In the genomic region with DNA sequence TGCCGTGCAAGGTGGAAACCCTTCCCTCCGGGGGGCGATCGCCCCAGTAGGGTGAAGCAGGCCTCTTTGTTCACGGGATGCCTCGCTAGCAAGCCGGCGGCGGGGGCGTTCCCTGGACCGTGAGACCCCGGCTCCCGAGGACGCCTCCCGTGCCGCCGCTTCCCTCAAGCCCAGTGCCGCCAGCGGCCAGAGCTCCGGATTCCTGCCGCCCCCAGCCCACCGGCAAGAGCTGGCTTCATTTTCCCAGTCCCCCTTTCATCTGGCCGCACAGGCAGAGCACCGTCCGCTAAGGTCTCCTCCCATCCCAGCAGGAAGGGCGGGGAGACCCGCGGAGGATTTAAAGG, we compare ENCODE assay signal across 8 cellular contexts. TPM values are rescaled to one million over a fixed set of nuclear protein-coding genes. Genes with fewer than 3 reads are reported as not detected.
A peak's percentile ranks its signal among the peaks of the same experiment; 100 is the strongest.
DNase-seq lines count a peak whose midpoint lies in the region; ATAC-seq and TF ChIP-seq lines count a peak whose summit lies in the region.

No MANE protein-coding gene starts in this region.

- H3K4me2 ChIP-seq in Loucy (ENCODE audit: low read depth, low read length, poor library complexity, severe bottlenecking), result peak overlapping the region; percentile 95

- no peaks in the 10 kb centered on the region for H3K9me3 ChIP-seq in Loucy (ENCODE audit: insufficient read depth, low read depth, low read length)

- TF ChIP-seq CTCF in AG09319 (IDR thresholded peaks at IDR 0.05; ENCODE audit: low read depth, low read length) (peak; percentile 1; the same call in 1 of the 2 replicates), Loucy (conservative IDR thresholded peaks at IDR 0.05; ENCODE audit: low read length) (peak; percentile 41; the same call in 1 of the 2 replicates), fibroblast of the aortic adventitia (IDR thresholded peaks at IDR 0.05; ENCODE audit: insufficient read depth, low read length) (no peak)

- DNase-seq in AG09319 (ENCODE audit: extremely low read depth, low read depth) (no peak), activated T-helper 1 cell treated with Interleukin-2 at 50 U/mL for 16 hours (ENCODE audit: low read depth) (peak; percentile 29), fibroblast of the aortic adventitia (ENCODE audit: low read depth) (no peak), retina (peak; percentile 92), kidney tubule cell (ENCODE audit: low spot score) (no peak), NCI-H526 treated with DMSO at 0.1 percent for 48 hours (lab: John Stamatoyannopoulos, UW) (no peak)

- peaks cover 56% of the 10 kb centered on the region for H3K4me1 ChIP-seq in Loucy (ENCODE audit: insufficient read depth, low read length, poor library complexity, severe bottlenecking)

- no peaks in the 10 kb centered on the region for H3K36me3 ChIP-seq in Loucy (ENCODE audit: insufficient read depth, low read length)

- no peaks in the 10 kb centered on the region for H3K27me3 ChIP-seq in Loucy (ENCODE audit: insufficient read depth, low read length, poor library complexity, severe bottlenecking)

- H3K4me3 ChIP-seq in Loucy (ENCODE audit: low read length, poor library complexity, severe bottlenecking) (peak overlapping the region; percentile 89), fibroblast of the aortic adventitia (ENCODE audit: low read depth, low read length) (peak overlapping the region; percentile 78)

- H3K79me2 ChIP-seq in Loucy (ENCODE audit: insufficient read depth, low read length), result no peaks in the 10 kb centered on the region

- H3K9ac ChIP-seq in Loucy (ENCODE audit: low read depth, low read length, poor library complexity, severe bottlenecking), result peak overlapping the region; percentile 93

- H3K9me2 ChIP-seq in Loucy (replicated peaks; ENCODE audit: low read depth, low read length), result no peaks in the 10 kb centered on the region

- no peaks in the 10 kb centered on the region for H3F3A ChIP-seq in Loucy (ENCODE audit: low read depth)

- peak; percentile 42 for ATAC-seq in GM19324 (IDR thresholded peaks at IDR 0.05; ENCODE audit: low FRiP score, unreplicated experiment)

- H2AFZ ChIP-seq in Loucy (ENCODE audit: low read length), result peak overlapping the region; percentile 89

- no peaks in the 10 kb centered on the region for H4K20me1 ChIP-seq in Loucy (ENCODE audit: insufficient read depth, low read length, poor library complexity, severe bottlenecking)

RNA-seq across cellular contexts. Expression of a gene that starts 16.3 kb away (rescaled TPM):
- 12.3 and 14.7 TPM in 2 replicates for total RNA-seq in fibroblast of the aortic adventitia (ENCODE audit: low replicate concordance)

Comparison
In these comparisons a context has a peak if more than half of its experiments do, and no peak if none do; other contexts are left out.
1. DNase-seq: peak in activated T-helper 1 cell treated with Interleukin-2 at 50 U/mL for 16 hours (single experiment) and retina (single experiment); none in AG09319 (single experiment), fibroblast of the aortic adventitia (single experiment), kidney tubule cell (single experiment) and NCI-H526 treated with DMSO at 0.1 percent for 48 hours (single experiment).